Comparison of ENCODE assay signal across 26 cellular contexts in the genomic region with DNA sequence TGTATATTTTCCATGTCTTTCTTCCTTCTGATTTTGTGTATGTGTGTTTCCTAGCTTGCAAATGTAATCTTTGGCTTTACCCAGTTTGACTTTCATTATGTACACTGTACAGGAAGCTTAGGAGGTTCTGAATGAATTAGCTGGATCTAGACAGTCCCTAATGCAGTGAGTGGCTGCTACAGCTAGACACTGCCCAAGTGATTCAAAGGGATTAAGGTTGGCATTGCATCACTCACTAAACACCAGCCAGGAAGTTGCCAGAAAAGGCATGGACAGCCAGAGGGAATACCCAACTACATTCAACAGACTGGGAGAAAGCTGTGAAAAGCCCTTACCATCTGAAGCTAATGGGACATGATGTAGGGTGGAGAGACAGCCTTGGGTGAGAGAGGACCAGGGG.
DNase-seq lines count a peak whose midpoint lies in the region; ATAC-seq and TF ChIP-seq lines count a peak whose summit lies in the region.
"Had no signal": no experiment of that assay in that cellular context is flagged by ENCODE, and none has a peak within 500 bp of the region (broad histone marks: within the 10 kb centered on the region; RNA-seq: fewer than 3 reads in every experiment).

No MANE protein-coding gene starts in this region.

- H3K27me3 ChIP-seq in A673 (replicated peaks; ENCODE audit: insufficient read depth, low read depth, low read length, poor library complexity) (no peaks in the 10 kb centered on the region), HCT116 (ENCODE audit: insufficient read depth, low read length) (no peaks in the 10 kb centered on the region), RWPE2 (ENCODE audit: insufficient read depth, poor library complexity, severe bottlenecking) (no peaks in the 10 kb centered on the region), foreskin keratinocyte (no peaks in the 10 kb centered on the region)
- H3K27me3 ChIP-seq: dorsolateral prefrontal cortex, neural progenitor cell, vagina had no signal

- H3K9me3 ChIP-seq in A673 (ENCODE audit: low read depth, low read length, poor library complexity, severe bottlenecking) (no peaks in the 10 kb centered on the region), HCT116 (ENCODE audit: control insufficient read depth in 1 of 2, insufficient read depth in 1 of 2, low read depth in 1 of 2, low read length in 2 of 2) (no peaks in the 10 kb centered on the region), RWPE2 (ENCODE audit: severe bottlenecking) (no peaks in the 10 kb centered on the region)
- H3K9me3 ChIP-seq: thoracic aorta, vagina had no signal

- H3K4me2 ChIP-seq in HCT116 (ENCODE audit: low read length) = no peak overlapping the region
- H3K4me2 ChIP-seq: neural progenitor cell had no signal

- TF ChIP-seq CTCF in A673 (conservative IDR thresholded peaks at IDR 0.05; ENCODE audit: low read depth, low read length) (no peak), HCT116 (IDR thresholded peaks at IDR 0.05 in 2 of 3, conservative IDR thresholded peaks at IDR 0.05 in 1 of 3; ENCODE audit: borderline replicate concordance in 1 of 3, insufficient read depth in 1 of 3, low read depth in 2 of 3, low read length in 2 of 3) (no peak), RWPE2 (IDR thresholded peaks at IDR 0.05; ENCODE audit: poor library complexity, severe bottlenecking) (no peak), foreskin keratinocyte (conservative IDR thresholded peaks at IDR 0.05) (no peak)

- BruUV-seq in A673 (replicated peaks; lab: Mats Ljungman, UMichigan) (no TSS peak), HCT116 (replicated peaks; lab: Mats Ljungman, UMichigan) (no TSS peak)

- H3K4me1 ChIP-seq in A673 (ENCODE audit: insufficient read depth, low read length, poor library complexity, severe bottlenecking) (peaks cover 10% of the 10 kb centered on the region), HCT116 (ENCODE audit: control insufficient read depth in 1 of 2, insufficient read depth in 2 of 2, low read length in 2 of 2) (no peaks in the 10 kb centered on the region), RWPE2 (ENCODE audit: insufficient read depth, poor library complexity, severe bottlenecking) (peaks cover 16% of the 10 kb centered on the region), foreskin keratinocyte (peaks cover 20% of the 10 kb centered on the region)
- H3K4me1 ChIP-seq: lower lobe of right lung, neural progenitor cell, vagina had no signal

- no peak for TF ChIP-seq RAD21 in HCT116 (IDR thresholded peaks at IDR 0.05; ENCODE audit: low read depth)

- H3K9me2 ChIP-seq in HCT116 (ENCODE audit: insufficient read depth) = no peaks in the 10 kb centered on the region

- intact Hi-C loops in A673 (cut with micrococcal nuclease; ENCODE audit: unreplicated experiment) (no loop called here), HCT116 (cut with micrococcal nuclease) (no loop called here)

- H4K20me1 ChIP-seq in HCT116 (ENCODE audit: insufficient read depth) = no peaks in the 10 kb centered on the region

- no peaks in the 10 kb centered on the region for H3K79me2 ChIP-seq in HCT116 (ENCODE audit: insufficient read depth, low read length)

- no peak for TF ChIP-seq POLR2A in HCT116 (IDR thresholded peaks at IDR 0.05; ENCODE audit: borderline replicate concordance, extremely low read depth, insufficient read depth, insufficient read length)

- ATAC-seq in HCT116 (no peak), RWPE2 (ENCODE audit: low read depth) (peak; percentile 96), foreskin keratinocyte (peak; percentile 90), HG03571 (IDR thresholded peaks at IDR 0.05; ENCODE audit: unreplicated experiment) (no peak)
- ATAC-seq: activated CD4-positive, alpha-beta T cell treated with anti-CD3 and anti-CD28 coated beads for 36 hours; lower lobe of right lung; stimulated activated naive B cell treated with anti-CD40 and anti-IgM and Interleukin-4, amounts not matched to agents 10 μg/mL and 1 μg/mL and 100 μg/mL, for 72 hours had no signal

- POLR2A ChIA-PET in A673 (lab: Charles Lee; ENCODE audit: low non-redundant PET) = no interaction called here
- POLR2A ChIA-PET in HCT116 (lab: Charles Lee) = interaction anchor here (1.4 kb wide), 1 partner anchor 22 kb away, joined by 3 read pairs; no protein-coding TSS in a partner anchor

- H3K27ac ChIP-seq in A673 (ENCODE audit: low read depth, low read length, poor library complexity, severe bottlenecking) (no peak overlapping the region), HCT116 (ENCODE audit: low read depth, low read length) (no peak overlapping the region), RWPE2 (ENCODE audit: poor library complexity, severe bottlenecking) (peak overlapping the region; percentile 72), foreskin keratinocyte (peak overlapping the region; percentile 40)
- H3K27ac ChIP-seq: dorsolateral prefrontal cortex, lower lobe of right lung, neural progenitor cell, skin epidermis, thoracic aorta, vagina had no signal

- H3K4me3 ChIP-seq in A673 (ENCODE audit: low read depth, low read length, poor library complexity, severe bottlenecking) = no peak overlapping the region
- H3K4me3 ChIP-seq in HCT116 (replicated peaks in 1 of 2; ENCODE audit: low read depth in 1 of 2, low read length in 2 of 2) = no peak overlapping the region
- no peak overlapping the region for H3K4me3 ChIP-seq in RWPE2 (ENCODE audit: severe bottlenecking)
- H3K4me3 ChIP-seq: dorsolateral prefrontal cortex, lower lobe of right lung, neural progenitor cell, skin epidermis, thoracic aorta, vagina had no signal

- DNase-seq in A673 (ENCODE audit: low spot score) (peak; percentile 72), HCT116 (ENCODE audit: low read depth, low spot score) (no peak), RWPE2 (ENCODE audit: low spot score) (no peak), foreskin keratinocyte (peak; percentile 78 to 86), amniotic stem cell (lab: John Stamatoyannopoulos, UW) (no peak), AG20443 (ENCODE audit: low spot score) (no peak), DMS 273 treated with DMSO at 0.1 percent for 48 hours (lab: John Stamatoyannopoulos, UW) (no peak)
- DNase-seq: activated CD4-positive, alpha-beta T cell treated with anti-CD3 and anti-CD28 coated beads for 36 hours; activated CD8-positive, alpha-beta memory T cell treated with anti-CD3 and anti-CD28 coated beads for 24 hours; activated naive CD4-positive, alpha-beta T cell treated with Interleukin-2 at 50 U/mL for 16 hours; activated T-cell treated with anti-CD3 and anti-CD28 coated beads, Interleukin-2, amount 50 U/mL, for 24 hours; CD4-positive, CD25-positive, alpha-beta regulatory T cell; DMS79; dorsolateral prefrontal cortex; immature natural killer cell; lower lobe of right lung; NCI-H1092; NCI-H2029 treated with DMSO at 0.1 percent for 48 hours; NCI-H446 treated with DMSO at 0.1 percent for 48 hours; stimulated activated naive B cell treated with anti-CD40 and anti-IgM and Interleukin-4, amounts not matched to agents 10 μg/mL and 1 μg/mL and 100 μg/mL, for 72 hours had no signal

- no peak overlapping the region for H2AFZ ChIP-seq in HCT116 (ENCODE audit: low read depth, low read length, poor library complexity, severe bottlenecking)
- H2AFZ ChIP-seq: neural progenitor cell had no signal

- CTCF ChIA-PET in A673 (lab: Charles Lee) (no interaction called here), HCT116 (lab: Charles Lee) (no interaction called here)

- no peak overlapping the region for H3K9ac ChIP-seq in HCT116 (ENCODE audit: low read length)
- H3K9ac ChIP-seq: KMS-11, neural progenitor cell had no signal

- RAD21 ChIA-PET in HCT116 (lab: Charles Lee; ENCODE audit: low non-redundant PET in 1 of 2, low total read pairs in 2 of 2, uncharacterized antibody in 2 of 2, unreplicated experiment in 2 of 2) = no interaction called here

- H3K36me3 ChIP-seq in A673 (ENCODE audit: insufficient read depth, low read length, poor library complexity, severe bottlenecking) (no peaks in the 10 kb centered on the region), HCT116 (ENCODE audit: control insufficient read depth in 1 of 2, insufficient read depth in 2 of 2, low read length in 2 of 2) (no peaks in the 10 kb centered on the region), RWPE2 (ENCODE audit: low read depth) (no peaks in the 10 kb centered on the region)
- H3K36me3 ChIP-seq: lower lobe of right lung, neural progenitor cell, thoracic aorta, vagina had no signal

TF ChIP-seq in HCT116, 20 proteins besides CTCF, POLR2A, EP300 and RAD21:
- TF ChIP-seq SRF (IDR thresholded peaks at IDR 0.05; ENCODE audit: low read depth) = 0 out of 2 replicates have a peak, but pooled peaks have one; percentile 26
- no peak for TF ChIP-seq EZH2phosphoT487 (IDR thresholded peaks at IDR 0.05; ENCODE audit: borderline replicate concordance)

Comparison
In these comparisons a context has a peak if more than half of its experiments do, and no peak if none do; other contexts are left out.
1. DNase-seq: peak in A673 (single experiment) and foreskin keratinocyte (2 of 2); none in HCT116 (single experiment), RWPE2 (single experiment), amniotic stem cell (single experiment), AG20443 (single experiment) and DMS 273 treated with DMSO at 0.1 percent for 48 hours (single experiment).
2. H3K27ac ChIP-seq: peak in RWPE2 (single experiment) and foreskin keratinocyte (single experiment); none in A673 (single experiment) and HCT116 (single experiment).
3. ATAC-seq: peak in RWPE2 (single experiment) and foreskin keratinocyte (single experiment); none in HCT116 (single experiment) and HG03571 (single experiment).